16 cellular contexts compared by ENCODE assay signal in genomic region chr2:224901121-224901676, GRCh38.
DNase-seq lines count a peak whose midpoint lies in the region; ATAC-seq lines count a peak whose summit lies in the region.
"Had no signal": no experiment of that assay in that cellular context is flagged by ENCODE, and none has a peak within 500 bp of the region (broad histone marks: within the 10 kb centered on the region; RNA-seq: fewer than 3 reads in every experiment).

No MANE protein-coding gene starts in this region.

- CTCF ChIA-PET in activated naive CD4-positive, alpha-beta T cell treated with anti-CD3 and anti-CD28 coated beads, Interleukin-2, amount 10 ng/mL, durations not matched to agents 7 days and 5 days (lab: Charles Lee) = no interaction called here

- peaks cover 0 to 6% of the 10 kb centered on the region in 2 donors for H3K9me3 Mint-ChIP-seq in activated naive CD4-positive, alpha-beta T cell treated with anti-CD3 and anti-CD28 coated beads, Interleukin-2, amount 50 U/mL, for 72 hours
- H3K9me3 Mint-ChIP-seq in activated naive CD4-positive, alpha-beta T cell treated with anti-CD3 and anti-CD28 coated beads, Interleukin-2, amount 10 ng/mL, durations not matched to agents 7 days and 5 days = no peaks in the 10 kb centered on the region
- no peaks in the 10 kb centered on the region for H3K9me3 Mint-ChIP-seq in stimulated activated memory B cell treated with anti-CD40 and anti-IgM and Interleukin-4, amounts not matched to agents 10 μg/mL and 1 μg/mL and 100 μg/mL, for 72 hours

- ATAC-seq in activated naive CD4-positive, alpha-beta T cell treated with anti-CD3 and anti-CD28 coated beads, Interleukin-2, amount 50 U/mL, for 72 hours = peak; percentile 54 to 80
- no peak for ATAC-seq in stimulated activated memory B cell treated with anti-CD40 and anti-IgM and Interleukin-4, amounts not matched to agents 10 μg/mL and 1 μg/mL and 100 μg/mL, for 72 hours

- H3K4me3 Mint-ChIP-seq in activated naive CD4-positive, alpha-beta T cell treated with anti-CD3 and anti-CD28 coated beads, Interleukin-2, amount 10 ng/mL, durations not matched to agents 7 days and 5 days = no peak overlapping the region
- H3K4me3 Mint-ChIP-seq in stimulated activated memory B cell treated with anti-CD40 and anti-IgM and Interleukin-4, amounts not matched to agents 10 μg/mL and 1 μg/mL and 100 μg/mL, for 72 hours = no peak overlapping the region
- H3K4me3 Mint-ChIP-seq: dendritic cell treated with granulocyte-macrophage colony-stimulating factor and Interleukin-4, amounts not matched to agents 40 ng/mL and 50 ng/mL, for 4 days had no signal

- no peak for DNase-seq in activated naive CD4-positive, alpha-beta T cell treated with anti-CD3 and anti-CD28 coated beads, Interleukin-2, amount 50 U/mL, for 72 hours (ENCODE audit: low spot score in 2 of 2)
- DNase-seq in activated naive CD4-positive, alpha-beta T cell treated with anti-CD3 and anti-CD28 coated beads, Interleukin-2, amount 10 ng/mL, durations not matched to agents 7 days and 5 days = no peak
- DNase-seq in NCI-H146 (lab: John Stamatoyannopoulos, UW) (peak; percentile 40), SW480 (ENCODE audit: low spot score) (peak; percentile 2), NCI-H82 (lab: John Stamatoyannopoulos, UW) (no peak), NCI-H1930 (lab: John Stamatoyannopoulos, UW) (no peak)
- no peak for DNase-seq in activated CD4-positive, CD25-positive, alpha-beta regulatory T cell treated with anti-CD3 and anti-CD28 coated beads, Interleukin-2, amount 50 U/mL, for 72 hours
- DNase-seq: DMS79 treated with DMSO at 0.1 percent for 48 hours; glutamatergic neuron; GM23248; kidney glomerular epithelial cell; midbrain; NCI-H226; stimulated activated naive CD4-positive, alpha-beta T cell treated with Interleukin-2 at 50 U/mL for 16 hours had no signal

- H3K27ac Mint-ChIP-seq in activated naive CD4-positive, alpha-beta T cell treated with anti-CD3 and anti-CD28 coated beads, Interleukin-2, amount 50 U/mL, for 72 hours = peak overlapping the region in 1 of 2 donors; percentile 77
- no peak overlapping the region for H3K27ac Mint-ChIP-seq in activated naive CD4-positive, alpha-beta T cell treated with anti-CD3 and anti-CD28 coated beads, Interleukin-2, amount 10 ng/mL, durations not matched to agents 7 days and 5 days
- peak overlapping the region; percentile 57 for H3K27ac Mint-ChIP-seq in stimulated activated memory B cell treated with anti-CD40 and anti-IgM and Interleukin-4, amounts not matched to agents 10 μg/mL and 1 μg/mL and 100 μg/mL, for 72 hours
- H3K27ac Mint-ChIP-seq: dendritic cell treated with granulocyte-macrophage colony-stimulating factor and Interleukin-4, amounts not matched to agents 40 ng/mL and 50 ng/mL, for 4 days had no signal

- H3K27me3 Mint-ChIP-seq in activated naive CD4-positive, alpha-beta T cell treated with anti-CD3 and anti-CD28 coated beads, Interleukin-2, amount 10 ng/mL, durations not matched to agents 7 days and 5 days = no peaks in the 10 kb centered on the region
- H3K27me3 Mint-ChIP-seq in stimulated activated memory B cell treated with anti-CD40 and anti-IgM and Interleukin-4, amounts not matched to agents 10 μg/mL and 1 μg/mL and 100 μg/mL, for 72 hours = no peaks in the 10 kb centered on the region
- H3K27me3 Mint-ChIP-seq: dendritic cell treated with granulocyte-macrophage colony-stimulating factor and Interleukin-4, amounts not matched to agents 40 ng/mL and 50 ng/mL, for 4 days had no signal

- peaks cover 31% of the 10 kb centered on the region for H3K4me1 Mint-ChIP-seq in activated naive CD4-positive, alpha-beta T cell treated with anti-CD3 and anti-CD28 coated beads, Interleukin-2, amount 10 ng/mL, durations not matched to agents 7 days and 5 days
- peaks cover 29% of the 10 kb centered on the region for H3K4me1 Mint-ChIP-seq in stimulated activated memory B cell treated with anti-CD40 and anti-IgM and Interleukin-4, amounts not matched to agents 10 μg/mL and 1 μg/mL and 100 μg/mL, for 72 hours

- peaks cover 6 to 33% of the 10 kb centered on the region in 2 donors for H3K36me3 Mint-ChIP-seq in activated naive CD4-positive, alpha-beta T cell treated with anti-CD3 and anti-CD28 coated beads, Interleukin-2, amount 50 U/mL, for 72 hours
- peaks cover 55% of the 10 kb centered on the region for H3K36me3 Mint-ChIP-seq in activated naive CD4-positive, alpha-beta T cell treated with anti-CD3 and anti-CD28 coated beads, Interleukin-2, amount 10 ng/mL, durations not matched to agents 7 days and 5 days
- peaks cover 47% of the 10 kb centered on the region for H3K36me3 Mint-ChIP-seq in stimulated activated memory B cell treated with anti-CD40 and anti-IgM and Interleukin-4, amounts not matched to agents 10 μg/mL and 1 μg/mL and 100 μg/mL, for 72 hours

Comparison
In these comparisons a context has a peak if more than half of its experiments do, and no peak if none do; other contexts are left out.
1. DNase-seq: peak in NCI-H146 (single experiment) and SW480 (single experiment); none in activated naive CD4-positive, alpha-beta T cell treated with anti-CD3 and anti-CD28 coated beads, Interleukin-2, amount 50 U/mL, for 72 hours (0 of 2), activated naive CD4-positive, alpha-beta T cell treated with anti-CD3 and anti-CD28 coated beads, Interleukin-2, amount 10 ng/mL, durations not matched to agents 7 days and 5 days (single experiment), activated CD4-positive, CD25-positive, alpha-beta regulatory T cell treated with anti-CD3 and anti-CD28 coated beads, Interleukin-2, amount 50 U/mL, for 72 hours (single experiment), NCI-H82 (single experiment) and NCI-H1930 (0 of 2).